In genomic region chr2:60317831-60318230, GRCh38 we compare ENCODE assay signal across 12 cellular contexts.
A peak's percentile ranks its signal among the peaks of the same experiment; 100 is the strongest.
DNase-seq lines count a peak whose midpoint lies in the region; ATAC-seq and TF ChIP-seq lines count a peak whose summit lies in the region.
"Had no signal": no experiment of that assay in that cellular context is flagged by ENCODE, and none has a peak within 500 bp of the region (broad histone marks: within the 10 kb centered on the region; RNA-seq: fewer than 3 reads in every experiment).

No MANE protein-coding gene starts in this region.

- H3K27ac ChIP-seq in esophagus squamous epithelium = no peak overlapping the region
- H3K27ac ChIP-seq: BLaER1 had no signal

- H3K9me3 ChIP-seq in esophagus squamous epithelium = no peaks in the 10 kb centered on the region
- H3K9me3 ChIP-seq: BLaER1 had no signal

- DNase-seq in GM12865 (ENCODE audit: low read depth) (peak; percentile 76), RPMI8226 (peak; percentile 70), cerebellar nuclear complex (lab: John Stamatoyannopoulos, UW) (no peak), esophagus squamous epithelium (lab: John Stamatoyannopoulos, UW) (no peak), immature natural killer cell (no peak), UCSD-AML1 (lab: John Stamatoyannopoulos, UW; ENCODE audit: unreplicated experiment) (no peak)
- DNase-seq: activated naive CD8-positive, alpha-beta T cell treated with anti-CD3 and anti-CD28 coated beads for 36 hours; NCI-H2081 had no signal

- TF ChIP-seq POLR2A in esophagus squamous epithelium (IDR thresholded peaks at IDR 0.05) = no peak

- H3K36me3 Mint-ChIP-seq in immature natural killer cell = no peaks in the 10 kb centered on the region
- H3K36me3 Mint-ChIP-seq: activated naive CD8-positive, alpha-beta T cell treated with anti-CD3 and anti-CD28 coated beads for 36 hours had no signal

- peaks cover 0 to 7% (median 0%) of the 10 kb centered on the region in 4 donors for H3K27me3 ChIP-seq in esophagus squamous epithelium
- H3K27me3 ChIP-seq: BLaER1 had no signal

- peak overlapping the region; percentile 22; the same call in 1 of the 2 replicates for H3K4me3 ChIP-seq in GM12865 (ENCODE audit: low read depth, low read length)
- peak overlapping the region in 2 of 4 donors; percentile 1 to 30 for H3K4me3 ChIP-seq in esophagus squamous epithelium
- H3K4me3 ChIP-seq: BLaER1 had no signal

- whole genome bisulfite sequencing in esophagus squamous epithelium, 2 donors = 34 to 37% methylated on average over 9 of the region's 9 CpGs

- H3K27ac Mint-ChIP-seq in immature natural killer cell = no peak overlapping the region
- H3K27ac Mint-ChIP-seq: activated naive CD8-positive, alpha-beta T cell treated with anti-CD3 and anti-CD28 coated beads for 36 hours had no signal

- peaks cover 0 to 13% (median 0%) of the 10 kb centered on the region in 3 donors for H3K4me1 ChIP-seq in esophagus squamous epithelium
- H3K4me1 ChIP-seq: BLaER1 had no signal

- H3K4me1 Mint-ChIP-seq in immature natural killer cell = no peaks in the 10 kb centered on the region

- H3K27me3 Mint-ChIP-seq in immature natural killer cell (ENCODE audit: low read depth in 3 of 3) = peaks cover 2 to 9% (median 4%) of the 10 kb centered on the region in 3 donors

- H3K4me3 Mint-ChIP-seq in immature natural killer cell = no peak overlapping the region
- H3K4me3 Mint-ChIP-seq: activated naive CD8-positive, alpha-beta T cell treated with anti-CD3 and anti-CD28 coated beads for 36 hours had no signal

- intact Hi-C loops in esophagus squamous epithelium (cut with DNase I) = no loop called here

- H3K36me3 ChIP-seq in esophagus squamous epithelium = no peaks in the 10 kb centered on the region
- H3K36me3 ChIP-seq: BLaER1 had no signal

- TF ChIP-seq CTCF in GM12865 (IDR thresholded peaks at IDR 0.05; ENCODE audit: insufficient read depth, low read depth, low read length, missing control alignments) (no peak), esophagus squamous epithelium (IDR thresholded peaks at IDR 0.05) (no peak)

- no peaks in the 10 kb centered on the region for H3K9me3 Mint-ChIP-seq in immature natural killer cell
- H3K9me3 Mint-ChIP-seq: activated naive CD8-positive, alpha-beta T cell treated with anti-CD3 and anti-CD28 coated beads for 36 hours had no signal

- peak; percentile 64 for ATAC-seq in GM19463 (IDR thresholded peaks at IDR 0.05; ENCODE audit: unreplicated experiment)
- ATAC-seq in HG03045 (IDR thresholded peaks at IDR 0.05; ENCODE audit: unreplicated experiment) = peak; percentile 66
- ATAC-seq: HCT116 had no signal

Comparison
In these comparisons a context has a peak if more than half of its experiments do, and no peak if none do; other contexts are left out.
1. DNase-seq: peak in GM12865 (single experiment) and RPMI8226 (single experiment); none in cerebellar nuclear complex (0 of 2), esophagus squamous epithelium (single experiment), immature natural killer cell (0 of 3) and UCSD-AML1 (single experiment).